In the genomic region with DNA sequence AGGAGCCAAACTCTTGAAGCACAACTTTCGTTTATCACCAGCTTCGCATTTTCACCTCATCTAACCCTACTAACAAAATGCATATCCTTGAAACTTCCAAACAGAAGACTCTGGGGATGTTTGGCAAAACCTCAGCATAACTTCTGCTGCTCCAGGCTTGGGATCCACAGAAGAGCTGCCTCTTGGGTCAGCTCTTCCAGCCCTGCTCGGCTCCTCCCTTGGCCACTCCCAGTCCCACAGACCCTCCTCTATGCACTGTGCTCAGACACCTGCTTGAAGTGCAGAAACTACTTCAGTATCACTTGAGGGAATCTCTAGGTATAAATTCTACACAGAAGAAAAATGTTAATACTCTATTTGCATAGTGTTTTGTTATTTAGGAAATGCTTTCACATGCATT, we compare ENCODE assay signal across 13 cellular contexts.
DNase-seq lines count a peak whose midpoint lies in the region; ATAC-seq and TF ChIP-seq lines count a peak whose summit lies in the region.
"Had no signal": no experiment of that assay in that cellular context is flagged by ENCODE, and none has a peak within 500 bp of the region (broad histone marks: within the 10 kb centered on the region; RNA-seq: fewer than 3 reads in every experiment).

No MANE protein-coding gene starts in this region.

- no peak for TF ChIP-seq RAD21 in SK-N-SH (IDR thresholded peaks at IDR 0.05; ENCODE audit: low read length)

- H3K27ac ChIP-seq in SK-N-SH (ENCODE audit: low read depth in 2 of 2, low read length in 1 of 2) (peak overlapping the region in 1 of 2 experiments; percentile 33; a peak in 1 of 4 replicates), ovary (peak overlapping the region in 1 of 2 donors; percentile 53), PC-3 (ENCODE audit: low read length) (no peak overlapping the region)
- H3K27ac ChIP-seq: colonic mucosa had no signal

- BruUV-seq in PC-3 (replicated peaks; lab: Mats Ljungman, UMichigan): no TSS peak

- no peak for ATAC-seq in SK-N-SH treated with all-trans-retinoic acid at 6 μM for 48 hours
- no peak for ATAC-seq in PC-3

- no peaks in the 10 kb centered on the region for H3K36me3 ChIP-seq in SK-N-SH (replicated peaks in 1 of 2; ENCODE audit: control insufficient read depth in 1 of 2, insufficient read depth in 2 of 2, low read length in 1 of 2)
- H3K36me3 ChIP-seq in NT2/D1 (ENCODE audit: insufficient read depth, insufficient read length, low read length): no peaks in the 10 kb centered on the region
- no peaks in the 10 kb centered on the region for H3K36me3 ChIP-seq in ovary
- H3K36me3 ChIP-seq in PC-3 (ENCODE audit: low read depth, low read length): no peaks in the 10 kb centered on the region
- H3K36me3 ChIP-seq in HAP-1 (replicated peaks): no peaks in the 10 kb centered on the region
- H3K36me3 ChIP-seq: colonic mucosa, pancreas, thoracic aorta had no signal

- TF ChIP-seq POLR2A in ovary (IDR thresholded peaks at IDR 0.05): no peak

- H3K9ac ChIP-seq in SK-N-SH (no peak overlapping the region), NT2/D1 (ENCODE audit: insufficient read length, low read depth) (no peak overlapping the region), PC-3 (ENCODE audit: low read length) (no peak overlapping the region)

- POLR2A ChIA-PET in SK-N-SH (lab: Yijun Ruan, JAX) (no interaction called here), PC-3 (lab: Charles Lee; ENCODE audit: unreplicated experiment) (interaction anchor here (0.5 kb wide), 1 partner anchor 34 kb away, joined by 4 read pairs; no protein-coding TSS in a partner anchor)

- no peaks in the 10 kb centered on the region for H3F3A ChIP-seq in SK-N-SH (replicated peaks; ENCODE audit: insufficient read depth)
- no peaks in the 10 kb centered on the region for H3F3A ChIP-seq in PC-3 (ENCODE audit: low read length, unreplicated experiment)

- H3K4me2 ChIP-seq in SK-N-SH (peak overlapping the region; percentile 23), PC-3 (ENCODE audit: low read length) (no peak overlapping the region)

- CTCF ChIA-PET in SK-N-SH (lab: Yijun Ruan, JAX): no interaction called here
- CTCF ChIA-PET in PC-3 (lab: Charles Lee): no interaction called here

- TF ChIP-seq CTCF in SK-N-SH (IDR thresholded peaks at IDR 0.05) (no peak), choroid plexus epithelial cell (conservative IDR thresholded peaks at IDR 0.05; ENCODE audit: low read depth, low read length) (no peak), ovary (IDR thresholded peaks at IDR 0.05) (no peak), PC-3 (conservative IDR thresholded peaks at IDR 0.05; ENCODE audit: low read depth, low read length) (no peak)

- H3K4me1 ChIP-seq in SK-N-SH (ENCODE audit: control insufficient read depth in 1 of 2, insufficient read depth in 2 of 2, low read depth in 1 of 2, low read length in 1 of 2) (0 out of 4 replicates have a peak, but pooled peaks cover 0 to 7% of the 10 kb centered on the region in 2 experiments), NT2/D1 (ENCODE audit: insufficient read depth, insufficient read length) (peaks cover 5% of the 10 kb centered on the region), ovary (ENCODE audit: insufficient read depth) (peaks cover 8% of the 10 kb centered on the region), PC-3 (ENCODE audit: insufficient read depth, low read length) (peaks cover 23% of the 10 kb centered on the region), HAP-1 (no peaks in the 10 kb centered on the region)
- H3K4me1 ChIP-seq: colonic mucosa had no signal

- H3K9me3 ChIP-seq in SK-N-SH (no peaks in the 10 kb centered on the region), NT2/D1 (ENCODE audit: insufficient read depth, low read length) (no peaks in the 10 kb centered on the region), ovary (no peaks in the 10 kb centered on the region), PC-3 (ENCODE audit: low read length) (no peaks in the 10 kb centered on the region), HAP-1 (no peaks in the 10 kb centered on the region)
- H3K9me3 ChIP-seq: colonic mucosa, pancreas, thoracic aorta had no signal

- intact Hi-C loops in ovary (cut with DNase I) (no loop called here), PC-3 (cut with micrococcal nuclease) (no loop called here)

- no peaks in the 10 kb centered on the region for H3K79me2 ChIP-seq in SK-N-SH (ENCODE audit: insufficient read depth)
- no peaks in the 10 kb centered on the region for H3K79me2 ChIP-seq in PC-3 (ENCODE audit: low read length)

- WGBS in SK-N-SH (ENCODE audit: low lambda C conversion rate): 17% methylated on average over 3 of the region's 3 CpGs
- 1 to 20% (median 10%) methylated on average over 3 of the region's 3 CpGs for WGBS in ovary, 3 donors

- no peak for TF ChIP-seq EP300 in SK-N-SH (IDR thresholded peaks at IDR 0.05; ENCODE audit: borderline replicate concordance in 1 of 2, low read depth in 1 of 2, low read length in 1 of 2)
- no peak for TF ChIP-seq EP300 in ovary (IDR thresholded peaks at IDR 0.05)

- H4K20me1 ChIP-seq in SK-N-SH (ENCODE audit: insufficient read depth): no peaks in the 10 kb centered on the region
- no peaks in the 10 kb centered on the region for H4K20me1 ChIP-seq in PC-3 (ENCODE audit: low read length)

- H3K27me3 ChIP-seq in SK-N-SH (ENCODE audit: insufficient read depth) (no peaks in the 10 kb centered on the region; the same call in 1 of the 2 replicates), NT2/D1 (ENCODE audit: insufficient read depth, insufficient read length) (no peaks in the 10 kb centered on the region), ovary (no peaks in the 10 kb centered on the region), PC-3 (ENCODE audit: low read length) (no peaks in the 10 kb centered on the region), HAP-1 (ENCODE audit: low read depth) (no peaks in the 10 kb centered on the region)
- H3K27me3 ChIP-seq: colonic mucosa, pancreas had no signal

- no peak overlapping the region for H3K4me3 ChIP-seq in SK-N-SH (ENCODE audit: low read depth in 2 of 2, low read length in 1 of 2)
- no peak overlapping the region for H3K4me3 ChIP-seq in NT2/D1 (ENCODE audit: insufficient read length, low read depth)
- no peak overlapping the region for H3K4me3 ChIP-seq in choroid plexus epithelial cell (ENCODE audit: low read depth, low read length)
- no peak overlapping the region for H3K4me3 ChIP-seq in ovary
- H3K4me3 ChIP-seq in PC-3 (ENCODE audit: low read length): no peak overlapping the region
- no peak overlapping the region for H3K4me3 ChIP-seq in HAP-1
- H3K4me3 ChIP-seq: colonic mucosa, pancreas, thoracic aorta had no signal

- no peaks in the 10 kb centered on the region for H3K9me2 ChIP-seq in SK-N-SH
- H3K9me2 ChIP-seq in PC-3 (replicated peaks; ENCODE audit: low read length): no peaks in the 10 kb centered on the region

- no peak for DNase-seq in SK-N-SH
- DNase-seq in NT2/D1 (ENCODE audit: low read depth, low spot score): peak; percentile 18
- DNase-seq in choroid plexus epithelial cell (ENCODE audit: low read depth): peak; percentile 23
- DNase-seq in ovary: peak in 4 of 5 donors; percentile 27 to 59 (median 34)
- no peak for DNase-seq in PC-3
- DNase-seq in HAP-1 (ENCODE audit: low spot score in 2 of 2): no peak
- DNase-seq in epidermal melanocyte (ENCODE audit: insufficient read length, low spot score): no peak
- DNase-seq: activated naive CD8-positive, alpha-beta T cell treated with anti-CD3 and anti-CD28 coated beads, Interleukin-2, amount 10 ng/mL, durations not matched to agents 7 days and 5 days; colonic mucosa; NCI-H446 treated with DMSO at 0.1 percent for 48 hours; pancreas had no signal

- in situ Hi-C loops in HAP-1 (cut with MboI; ENCODE audit: low sequenced_read_pairs): no loop called here

- H2AFZ ChIP-seq in SK-N-SH (ENCODE audit: low read depth) (no peak overlapping the region), PC-3 (ENCODE audit: low read length) (no peak overlapping the region)

TF ChIP-seq in SK-N-SH treated with all-trans-retinoic acid at 6 μM for 48 hours, 23 proteins besides CTCF, POLR2A, EP300 and RAD21:
- TF ChIP-seq ZNF565 (CRISPR knock-in tag; conservative IDR thresholded peaks at IDR 0.05; ENCODE audit: low read depth) (no peak), ARNTL (CRISPR knock-in tag; IDR thresholded peaks at IDR 0.05; ENCODE audit: borderline replicate concordance, low read depth) (no peak), POU6F1 (CRISPR knock-in tag; IDR thresholded peaks at IDR 0.05; ENCODE audit: borderline replicate concordance, low read depth) (no peak), TOX (CRISPR knock-in tag; IDR thresholded peaks at IDR 0.05; ENCODE audit: borderline replicate concordance) (no peak), ZNF8 (CRISPR knock-in tag; IDR thresholded peaks at IDR 0.05) (no peak), CREB5 (CRISPR knock-in tag; IDR thresholded peaks at IDR 0.05; ENCODE audit: low read depth) (no peak), ESRRG (CRISPR knock-in tag; IDR thresholded peaks at IDR 0.05) (no peak), BACH2 (CRISPR knock-in tag; IDR thresholded peaks at IDR 0.05; ENCODE audit: borderline replicate concordance) (no peak), SNAI2 (CRISPR knock-in tag; IDR thresholded peaks at IDR 0.05) (no peak), ZNF70 (CRISPR knock-in tag; IDR thresholded peaks at IDR 0.05) (no peak), ISL1 (CRISPR knock-in tag; IDR thresholded peaks at IDR 0.05) (no peak), RARB (CRISPR knock-in tag; IDR thresholded peaks at IDR 0.05) (no peak)

Comparison
In these comparisons a context has a peak if more than half of its experiments do, and no peak if none do; other contexts are left out.
1. DNase-seq: peak in NT2/D1 (single experiment), choroid plexus epithelial cell (single experiment) and ovary (4 of 5); none in SK-N-SH (single experiment), PC-3 (single experiment), HAP-1 (0 of 2) and epidermal melanocyte (single experiment).